Comparison of ENCODE assay signal across 10 cellular contexts in the genomic region with DNA sequence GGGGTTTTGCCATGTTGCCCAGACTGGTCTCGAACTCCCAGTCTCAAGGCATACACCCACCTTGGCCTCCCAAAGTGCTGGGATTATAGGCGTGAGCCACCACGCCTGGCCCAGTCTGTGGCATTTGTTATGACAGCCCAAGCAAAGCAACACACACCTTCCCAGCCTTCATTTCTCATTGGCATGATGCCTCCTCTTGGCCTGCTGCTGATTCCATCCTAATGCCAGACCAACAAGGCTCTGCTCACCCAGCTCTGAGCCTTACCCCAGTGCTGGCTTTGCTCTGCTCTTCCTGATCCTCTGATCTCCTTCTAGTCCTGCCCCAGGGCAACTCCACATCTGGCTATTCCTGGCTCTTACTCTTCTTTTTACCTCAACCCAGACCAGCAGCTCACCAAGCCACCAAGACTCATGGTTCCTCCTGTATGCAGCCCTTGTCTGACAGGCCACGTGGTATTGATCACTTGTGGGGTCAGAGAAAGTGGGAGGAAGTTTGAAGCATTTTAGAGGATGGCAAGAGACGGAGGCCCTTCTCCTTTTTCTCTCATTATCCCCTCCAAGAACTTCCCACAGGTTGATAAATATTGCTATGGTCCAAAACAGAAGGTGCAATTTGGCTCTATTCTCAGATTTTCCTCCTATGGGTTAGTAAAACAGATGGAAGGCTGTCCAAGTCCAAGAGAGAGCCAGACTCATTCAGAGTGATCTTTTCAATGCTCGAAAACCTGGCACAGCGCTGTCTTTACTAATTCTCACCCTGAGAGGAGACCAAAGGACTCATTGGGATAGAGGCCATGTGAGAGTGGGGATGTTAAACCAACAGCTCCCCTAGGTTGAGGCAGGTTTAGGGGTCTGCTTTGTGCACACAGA. TPM values are rescaled to one million over a fixed set of nuclear protein-coding genes. Genes with fewer than 3 reads are reported as not detected.
A peak's percentile ranks its signal among the peaks of the same experiment; 100 is the strongest.
DNase-seq lines count a peak whose midpoint lies in the region; ATAC-seq, FAIRE-seq and TF ChIP-seq lines count a peak whose summit lies in the region.
"Had no signal": no experiment of that assay in that cellular context is flagged by ENCODE, and none has a peak within 500 bp of the region (broad histone marks: within the 10 kb centered on the region; RNA-seq: fewer than 3 reads in every experiment).

No MANE protein-coding gene starts in this region.

- no peak overlapping the region for H2AFZ ChIP-seq in mammary epithelial cell (ENCODE audit: low read depth, low read length)

- 79% methylated on average over 6 of the region's 7 CpGs for WGBS in mammary epithelial cell (ENCODE audit: low coverage, missing lambda C conversion rate)
- 87 to 93% methylated on average over 7 of the region's 7 CpGs for WGBS in aorta, 2 donors

- TF ChIP-seq CTCF in breast epithelium (IDR thresholded peaks at IDR 0.05) = no peak
- TF ChIP-seq CTCF in mammary epithelial cell (conservative IDR thresholded peaks at IDR 0.05 in 1 of 2, IDR thresholded peaks at IDR 0.05 in 1 of 2; ENCODE audit: extremely low read depth in 1 of 2, insufficient read depth in 1 of 2, low read depth in 1 of 2, low read length in 2 of 2) = no peak
- no peak for TF ChIP-seq CTCF in brain (conservative IDR thresholded peaks at IDR 0.05)

- TF ChIP-seq POLR2A in breast epithelium (IDR thresholded peaks at IDR 0.05) = no peak

- no peaks in the 10 kb centered on the region for H3K9me3 ChIP-seq in breast epithelium
- H3K9me3 ChIP-seq in mammary epithelial cell (replicated peaks; ENCODE audit: insufficient read depth, low read length) = no peaks in the 10 kb centered on the region
- no peaks in the 10 kb centered on the region for H3K9me3 ChIP-seq in aorta (ENCODE audit: control insufficient read depth, low read length)

- H3K27ac ChIP-seq in breast epithelium (peak overlapping the region; percentile 56 to 65), mammary epithelial cell (ENCODE audit: insufficient read depth, low read depth, low read length) (no peak overlapping the region), substantia nigra (ENCODE audit: low read depth, low read length, poor library complexity, severe bottlenecking) (peak overlapping the region; percentile 32), aorta (ENCODE audit: low read depth in 1 of 2, low read length in 2 of 2) (no peak overlapping the region)

- in situ Hi-C loops in mammary epithelial cell (cut with MboI; ENCODE audit: low sequenced_read_pairs in 2 of 2) = no loop called here

- H3K9ac ChIP-seq in mammary epithelial cell (ENCODE audit: insufficient read depth, low read length) = no peak overlapping the region

- H3K4me3 ChIP-seq in breast epithelium = no peak overlapping the region
- no peak overlapping the region for H3K4me3 ChIP-seq in mammary epithelial cell (replicated peaks in 1 of 3; ENCODE audit: insufficient read depth in 1 of 3, low read depth in 2 of 3, low read length in 3 of 3)
- no peak overlapping the region for H3K4me3 ChIP-seq in aorta (ENCODE audit: low read length in 2 of 2)

- peaks cover 5 to 20% (median 10%) of the 10 kb centered on the region in 5 experiments for H3K9me3 Mint-ChIP-seq in brain

- H3K27me3 ChIP-seq in breast epithelium (no peaks in the 10 kb centered on the region), mammary epithelial cell (ENCODE audit: insufficient read depth, low read length) (no peaks in the 10 kb centered on the region), aorta (ENCODE audit: control insufficient read depth in 1 of 2, insufficient read depth in 2 of 2, low read length in 1 of 2) (no peaks in the 10 kb centered on the region)

- H3K36me3 ChIP-seq in breast epithelium (no peaks in the 10 kb centered on the region), mammary epithelial cell (ENCODE audit: insufficient read depth, low read length) (no peaks in the 10 kb centered on the region), aorta (ENCODE audit: control insufficient read depth in 1 of 2, insufficient read depth in 2 of 2, low read length in 1 of 2) (no peaks in the 10 kb centered on the region)

- CTCF ChIA-PET in mammary epithelial cell (lab: Charles Lee; ENCODE audit: low non-redundant PET) = no interaction called here

- H3K4me1 Mint-ChIP-seq in brain = peaks cover 20% of the 10 kb centered on the region

- dilution Hi-C loops in mammary epithelial cell (cut with HindIII; ENCODE audit: low sequenced_read_pairs) = no loop called here

- peak; percentile 35 for ATAC-seq in HG03025 (IDR thresholded peaks at IDR 0.05; ENCODE audit: low FRiP score, unreplicated experiment)
- ATAC-seq in GM18858 (IDR thresholded peaks at IDR 0.05; ENCODE audit: unreplicated experiment) = no peak
- ATAC-seq in aorta (ENCODE audit: low FRiP score) = no peak

- peak overlapping the region in 3 of 5 experiments; percentile 14 to 22 (median 19) for H3K27ac Mint-ChIP-seq in brain

- H3K4me3 Mint-ChIP-seq in brain = no peak overlapping the region

- intact Hi-C loops in breast epithelium (cut with DNase I; ENCODE audit: low total_unique reads) = no loop called here
- intact Hi-C loops in mammary epithelial cell (cut with micrococcal nuclease) = no loop called here
- intact Hi-C loops in aorta (cut with DNase I) = no loop called here

- H3K36me3 Mint-ChIP-seq in brain = peaks cover 6% of the 10 kb centered on the region

- no TSS peak for BruUV-seq in mammary epithelial cell (replicated peaks; lab: Mats Ljungman, UMichigan)

- H3K4me2 ChIP-seq in mammary epithelial cell (ENCODE audit: insufficient read depth, low read depth, low read length) = no peak overlapping the region

- H3K4me1 ChIP-seq in breast epithelium (peaks cover 0 to 10% of the 10 kb centered on the region in 2 donors), mammary epithelial cell (ENCODE audit: insufficient read depth, low read length) (no peaks in the 10 kb centered on the region), aorta (ENCODE audit: control insufficient read depth in 1 of 2, insufficient read depth in 2 of 2, low read length in 2 of 2) (no peaks in the 10 kb centered on the region)

- DNase-seq in breast epithelium (ENCODE audit: low spot score in 2 of 2) (no peak), mammary epithelial cell (no peak), substantia nigra (lab: John Stamatoyannopoulos, UW) (peak in 3 of 49 donors; percentile 19 to 53 (median 47)), frontal cortex (ENCODE audit: low spot score in 2 of 2) (no peak), aorta (no peak)
- DNase-seq: small intestine had no signal

- no peaks in the 10 kb centered on the region for H3K79me2 ChIP-seq in mammary epithelial cell (ENCODE audit: insufficient read depth, low read length)

- no peaks in the 10 kb centered on the region for H3K27me3 Mint-ChIP-seq in brain

- no peaks in the 10 kb centered on the region for H4K20me1 ChIP-seq in mammary epithelial cell (ENCODE audit: insufficient read depth, low read length)

- no peak for FAIRE-seq in frontal cortex (lab: Jason Lieb, UNC)
- FAIRE-seq: small intestine had no signal

RNA-seq across cellular contexts. Expression of gene CD180, which starts 1.0 kb away (rescaled TPM):
- total RNA-seq in breast epithelium = 1 to 10 TPM in 2 of 3 donors, under 1 TPM in 1; 0.98 to 4.6 (median 2.8) TPM
- total RNA-seq in mammary epithelial cell = under 1 TPM in 1 of 2 donors, not detected in 1; 0.17 TPM
- polyA plus RNA-seq in mammary epithelial cell = 0.02 TPM
- not detected for polyA minus RNA-seq in mammary epithelial cell
- 0.19 TPM for polyA plus RNA-seq in brain (ENCODE audit: insufficient read depth, low read depth, low replicate concordance)
- total RNA-seq in frontal cortex = 0.41 TPM
- 1 to 10 TPM; 1.6 to 3.0 TPM for total RNA-seq in aorta
- 1 to 10 TPM in 1 of 2 donors, under 1 TPM in 1; 0.18 to 1.4 TPM for polyA plus RNA-seq in aorta
- total RNA-seq: epithelial cell of proximal tubule had no signal

Comparison
In these comparisons a context has a peak if more than half of its experiments do, and no peak if none do; other contexts are left out.
1. H3K27ac ChIP-seq: peak in breast epithelium (2 of 2) and substantia nigra (single experiment); none in mammary epithelial cell (single experiment) and aorta (0 of 2).